19 cellular contexts compared by ENCODE assay signal in genomic region chr12:67645126-67645525, GRCh38.
"Had no signal": no experiment of that assay in that cellular context is flagged by ENCODE, and none has a peak within 500 bp of the region (broad histone marks: within the 10 kb centered on the region; RNA-seq: fewer than 3 reads in every experiment).

No MANE protein-coding gene starts in this region.

- H3K4me3 ChIP-seq: left ventricle myocardium inferior, skin epidermis, tibial artery had no signal

- DNase-seq: activated B cell treated with CpG ODN at 0.5 μM for 24 hours; activated CD4-positive, alpha-beta T cell treated with anti-CD3 and anti-CD28 coated beads for 4 hours; activated CD4-positive, alpha-beta T cell treated with anti-CD3 and anti-CD28 coated beads, Interleukin-2, amount 50 U/mL, for 48 hours; activated CD8-positive, alpha-beta memory T cell treated with anti-CD3 and anti-CD28 coated beads, Interleukin-2, amount 50 U/mL, for 48 hours; activated naive CD4-positive, alpha-beta T cell treated with Interleukin-2 at 50 U/mL for 16 hours; activated naive CD8-positive, alpha-beta T cell treated with anti-CD3 and anti-CD28 coated beads for 36 hours; activated T-cell treated with anti-CD3 and anti-CD28 coated beads, Interleukin-2, amount 50 U/mL, for 4 hours; amygdala; glutamatergic neuron; hippocampal formation; left ventricle myocardium inferior; retina; stimulated activated CD4-positive, alpha-beta T cell treated with anti-CD3 and anti-CD28 coated beads, Interleukin-2, amount 100 ng/mL, for 24 hours; stimulated activated naive CD8-positive, alpha-beta T cell treated with anti-CD3 and anti-CD28 coated beads, Interleukin-15, amount 100 ng/mL, for 72 hours; T-helper 17 cell; tibial artery had no signal

- H3K9me3 ChIP-seq: left ventricle myocardium inferior, tibial artery had no signal

- H3K36me3 ChIP-seq: left ventricle myocardium inferior, tibial artery had no signal

- H3K27ac ChIP-seq: left ventricle myocardium inferior, tibial artery had no signal

- ATAC-seq: activated T-cell treated with anti-CD3 and anti-CD28 coated beads, Interleukin-2, amount 50 U/mL, for 4 hours; natural killer cell treated with Interleukin-12 subunit alpha and Interleukin-12 subunit beta and Interleukin-15 and Interleukin-18, amount 100 ng/mL, for 72 hours; stimulated activated effector memory CD8-positive, alpha-beta T cell treated with anti-CD3 and anti-CD28 coated beads, Interleukin-12 subunit alpha, Interleukin-12 subunit beta, amount 100 ng/mL, for 72 hours; stimulated activated naive CD8-positive, alpha-beta T cell treated with anti-CD3 and anti-CD28 coated beads, Interleukin-15, amount 100 ng/mL, for 72 hours; T-helper 17 cell had no signal

- H3K27me3 ChIP-seq: tibial artery had no signal
